9 cellular contexts compared by ENCODE assay signal in the genomic region with DNA sequence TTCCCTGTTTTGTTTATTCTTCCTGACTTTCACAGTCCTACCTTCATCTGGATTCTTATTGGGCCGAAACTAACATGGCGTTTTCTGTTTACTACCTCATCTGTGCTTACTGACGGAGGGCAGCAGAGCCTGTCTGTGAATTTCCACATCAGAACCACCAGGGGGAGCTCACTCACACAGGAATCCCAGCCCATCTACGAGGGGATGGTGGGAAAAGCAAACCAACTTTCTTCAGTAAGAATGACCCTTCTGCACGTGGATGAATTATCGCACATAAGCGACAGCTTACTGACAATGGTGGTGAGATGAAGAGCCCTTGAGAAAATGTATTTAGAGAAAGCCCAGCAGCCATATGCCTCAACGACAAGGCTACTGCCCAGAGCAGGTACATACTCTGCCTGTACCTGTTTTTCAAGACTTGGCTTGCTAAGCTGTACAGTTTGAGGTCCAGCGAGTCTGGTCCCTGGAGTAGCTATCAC. TPM values are rescaled to one million over a fixed set of nuclear protein-coding genes. Genes with fewer than 3 reads are reported as not detected.
DNase-seq lines count a peak whose midpoint lies in the region; ATAC-seq and TF ChIP-seq lines count a peak whose summit lies in the region.
"Had no signal": no experiment of that assay in that cellular context is flagged by ENCODE, and none has a peak within 500 bp of the region (broad histone marks: within the 10 kb centered on the region; RNA-seq: fewer than 3 reads in every experiment).

No MANE protein-coding gene starts in this region.

- 19 to 20% methylated on average over 9 of the region's 9 CpGs for WGBS in heart right ventricle, 2 donors

- H3K4me1 ChIP-seq in heart right ventricle = peaks cover 0 to 26% (median 8%) of the 10 kb centered on the region in 9 donors

- in situ Hi-C loops in Caki2 (cut with HindIII; ENCODE audit: low pct_unique_long_range_greater_than_20kb, low sequenced_read_pairs) = no loop called here

- H3K27ac ChIP-seq in heart right ventricle = peak overlapping the region in 2 of 10 donors; percentile 18 to 19

- DNase-seq in Caki2 (ENCODE audit: low read depth) (peak; percentile 50), H4 (ENCODE audit: low spot score) (peak; percentile 83), NCI-H146 (lab: John Stamatoyannopoulos, UW) (peak; percentile 65), T-cell (peak; percentile 10 to 61 (median 44)), amniotic epithelial cell (ENCODE audit: low read depth) (peak; percentile 70), heart right ventricle (peak; percentile 17 to 67), renal cortical epithelial cell (ENCODE audit: low read depth) (peak; percentile 71)

- ATAC-seq in T-cell (replicated peaks in 1 of 4) (peak; percentile 85 to 91 (median 86)), heart right ventricle (peak; percentile 63 to 91 (median 85)), GM18873 (IDR thresholded peaks at IDR 0.05; ENCODE audit: low FRiP score, unreplicated experiment) (no peak)

- H3K9me3 ChIP-seq in heart right ventricle = no peaks in the 10 kb centered on the region

- TF ChIP-seq CTCF in heart right ventricle (IDR thresholded peaks at IDR 0.05) = peak; percentile 78 to 96 (median 89)

- peaks cover 21% of the 10 kb centered on the region for H3K36me3 Mint-ChIP-seq in T-cell

- no peaks in the 10 kb centered on the region for H3K27me3 ChIP-seq in heart right ventricle

- no peak overlapping the region for H3K27ac Mint-ChIP-seq in T-cell
- H3K27ac Mint-ChIP-seq: activated naive CD8-positive, alpha-beta T cell had no signal

- POLR2A ChIA-PET in T-cell (lab: Charles Lee) = interaction anchor here (0.6 kb wide), 2 partner anchors 17 to 146 kb away, joined by 5 to 17 read pairs; no protein-coding TSS in a partner anchor

- no peak overlapping the region for H3K4me3 ChIP-seq in heart right ventricle

- H3K4me3 Mint-ChIP-seq in T-cell = no peak overlapping the region
- H3K4me3 Mint-ChIP-seq: activated naive CD8-positive, alpha-beta T cell had no signal

- peaks cover 0 to 88% (median 25%) of the 10 kb centered on the region in 9 donors for H3K36me3 ChIP-seq in heart right ventricle

- intact Hi-C loops in heart right ventricle (cut with DNase I) = loop anchor here (1.0 to 10.0 kb wide), 8 partner anchors 37 to 350 kb away; no protein-coding TSS in a partner anchor

- CTCF ChIA-PET in T-cell (lab: Charles Lee) = interaction anchor here (0.5 to 3.7 kb wide), 24 partner anchors 9 to 1888 kb away, joined by 3 to 36 read pairs (median 4); a partner anchor contains a TSS

- no peaks in the 10 kb centered on the region for H3K9me3 Mint-ChIP-seq in T-cell

- H3K27me3 Mint-ChIP-seq in T-cell = no peaks in the 10 kb centered on the region
- H3K27me3 Mint-ChIP-seq: activated naive CD8-positive, alpha-beta T cell had no signal

- H3K4me1 Mint-ChIP-seq in T-cell = no peaks in the 10 kb centered on the region

RNA-seq across cellular contexts. Expression of a gene that starts 42.5 kb away (rescaled TPM):
- total RNA-seq in Caki2 (2014; rRNA removed; shearing (Covaris generic); ENCODE audit: low replicate concordance) = not detected in 2 replicates
- not detected in 2 replicates for total RNA-seq in H4 (2014; rRNA removed; shearing (Covaris generic))
- total RNA-seq in T-cell = 1 to 10 TPM; 2.5 to 9.6 (median 5.1) TPM
- total RNA-seq in heart right ventricle = under 1 TPM in 1 of 10 donors, not detected in 9; 0.42 TPM
- polyA plus RNA-seq in heart right ventricle = under 1 TPM in 1 of 2 donors, not detected in 1; 0.23 TPM
- total RNA-seq in renal cortical epithelial cell = 0.40 and 1.2 TPM in 2 replicates

RNA-seq across cellular contexts. Expression of a gene that starts 47.3 kb away (rescaled TPM):
- total RNA-seq in Caki2 (2014; rRNA removed; shearing (Covaris generic); ENCODE audit: low replicate concordance) = 30.0 and 38.2 TPM in 2 replicates
- total RNA-seq in H4 (2014; rRNA removed; shearing (Covaris generic)) = 31.4 and 43.0 TPM in 2 replicates
- total RNA-seq in T-cell (10 to 100 TPM; 49.4 to 87.5 (median 65.2) TPM), heart right ventricle (10 to 100 TPM; 10.8 to 17.8 (median 13.6) TPM), renal cortical epithelial cell (19.5 and 28.7 TPM in 2 replicates)
- 10 to 100 TPM; 20.1 to 25.4 TPM for polyA plus RNA-seq in heart right ventricle

RNA-seq across cellular contexts. Expression of a gene that starts 57.9 kb away (rescaled TPM):
- 1.3 TPM in 1 of 2 replicates, not detected in the other for total RNA-seq in Caki2 (2014; rRNA removed; shearing (Covaris generic); ENCODE audit: low replicate concordance)
- 0.51 TPM in 1 of 2 replicates, not detected in the other for total RNA-seq in H4 (2014; rRNA removed; shearing (Covaris generic))
- total RNA-seq in T-cell = 1 to 10 TPM; 2.5 to 6.8 (median 4.6) TPM
- under 1 TPM in 3 of 10 donors, not detected in 7; 0.38 to 0.55 (median 0.39) TPM for total RNA-seq in heart right ventricle
- polyA plus RNA-seq in heart right ventricle = under 1 TPM; 0.22 to 0.59 TPM
- total RNA-seq in renal cortical epithelial cell = 0.70 TPM in 1 of 2 replicates, not detected in the other
